ENCODE assay signal across 18 cellular contexts in genomic region chr11:69220581-69221051, GRCh38.
A peak's percentile ranks its signal among the peaks of the same experiment; 100 is the strongest.
DNase-seq lines count a peak whose midpoint lies in the region; ATAC-seq and TF ChIP-seq lines count a peak whose summit lies in the region.
"Had no signal": no experiment of that assay in that cellular context is flagged by ENCODE, and none has a peak within 500 bp of the region (broad histone marks: within the 10 kb centered on the region; RNA-seq: fewer than 3 reads in every experiment).

No MANE protein-coding gene starts in this region.

- no peaks in the 10 kb centered on the region for H3K79me2 ChIP-seq in fibroblast of lung (ENCODE audit: control insufficient read depth, insufficient read depth, low read length)

- intact Hi-C loops in posterior vena cava (cut with DNase I), result no loop called here

- H2AFZ ChIP-seq in fibroblast of lung (ENCODE audit: low read length), result no peak overlapping the region

- peaks cover 3% of the 10 kb centered on the region for H3K27me3 ChIP-seq in fibroblast of lung (ENCODE audit: control insufficient read depth, insufficient read depth, low read length)

- no peaks in the 10 kb centered on the region for H4K20me1 ChIP-seq in fibroblast of lung (ENCODE audit: control insufficient read depth, extremely low read depth, insufficient read depth, low read length)

- H3K27me3 Mint-ChIP-seq in WTC11 (ENCODE audit: low read depth), result no peaks in the 10 kb centered on the region

- no peak overlapping the region for H3K4me2 ChIP-seq in fibroblast of lung (ENCODE audit: extremely low read depth, insufficient read depth, low read length)
- H3K4me2 ChIP-seq: KMS-11 had no signal

- H3K4me1 ChIP-seq in fibroblast of lung (ENCODE audit: control insufficient read depth, extremely low read depth, insufficient read depth, low read length), result peaks cover 2% of the 10 kb centered on the region

- H3K36me3 Mint-ChIP-seq in WTC11, result no peaks in the 10 kb centered on the region
- H3K36me3 Mint-ChIP-seq: T-cell had no signal

- H3K9me3 Mint-ChIP-seq in WTC11, result no peaks in the 10 kb centered on the region
- H3K9me3 Mint-ChIP-seq: HFFc6, T-cell had no signal

- TF ChIP-seq CTCF in WTC11 (IDR thresholded peaks at IDR 0.05) (no peak), fibroblast of lung (conservative IDR thresholded peaks at IDR 0.05 in 1 of 2, IDR thresholded peaks at IDR 0.05 in 1 of 2; ENCODE audit: low read depth in 1 of 2, low read length in 2 of 2) (no peak)

- no peaks in the 10 kb centered on the region for H3K36me3 ChIP-seq in fibroblast of lung (ENCODE audit: control insufficient read depth, insufficient read depth, low read length)

- H3K9me3 ChIP-seq in fibroblast of lung (ENCODE audit: control insufficient read depth, insufficient read depth, low read depth, low read length), result no peaks in the 10 kb centered on the region

- no peak overlapping the region for H3K9ac ChIP-seq in fibroblast of lung (ENCODE audit: insufficient read depth, low read length)
- H3K9ac ChIP-seq: KMS-11 had no signal

- ATAC-seq in WTC11 (no peak), HG02610 (IDR thresholded peaks at IDR 0.05; ENCODE audit: unreplicated experiment) (no peak), HG03378 (IDR thresholded peaks at IDR 0.05; ENCODE audit: unreplicated experiment) (no peak), GM18517 (IDR thresholded peaks at IDR 0.05; ENCODE audit: unreplicated experiment) (no peak)
- ATAC-seq: T-cell had no signal

- CTCF ChIA-PET in WTC11 (lab: Charles Lee), result interaction anchor here (0.9 to 2.3 kb wide), 2 partner anchors 89 to 119 kb away, joined by 3 to 10 read pairs; no protein-coding TSS in a partner anchor

- no peaks in the 10 kb centered on the region for H3K4me1 Mint-ChIP-seq in WTC11
- H3K4me1 Mint-ChIP-seq: T-cell had no signal

- H3K4me3 ChIP-seq in fibroblast of lung (replicated peaks in 1 of 4; ENCODE audit: control extremely low read depth in 1 of 4, insufficient read depth in 1 of 4, low read depth in 3 of 4, low read length in 4 of 4), result no peak overlapping the region

- H3K27ac ChIP-seq in fibroblast of lung (ENCODE audit: insufficient read depth, low read length), result no peak overlapping the region
- H3K27ac ChIP-seq: KMS-11 had no signal

- peak; percentile 70 for DNase-seq in GM03348 (ENCODE audit: low spot score)
- DNase-seq in WTC11 (ENCODE audit: low spot score), result peak; percentile 2
- peak; percentile 22 to 57 for DNase-seq in fibroblast of lung (ENCODE audit: low read depth in 2 of 2)
- DNase-seq in posterior vena cava (ENCODE audit: low spot score), result peak; percentile 53
- DNase-seq in NCI-H1105 treated with DMSO at 0.1 percent for 48 hours (lab: John Stamatoyannopoulos, UW), result no peak
- DNase-seq: activated CD4-positive, alpha-beta T cell treated with anti-CD3 and anti-CD28 coated beads, Interleukin-2, amount 50 U/mL, for 4 hours; AML-193; HFFc6; kidney; NCI-H1048; NCI-H2081 treated with DMSO at 0.1 percent for 48 hours; NCI-H524 treated with DMSO at 0.1 percent for 48 hours; SHP77 had no signal

- POLR2A ChIA-PET in WTC11 (lab: Charles Lee), result no interaction called here

- no peak overlapping the region for H3K4me3 Mint-ChIP-seq in WTC11
- H3K4me3 Mint-ChIP-seq: HFFc6, T-cell had no signal

- H3K27ac Mint-ChIP-seq in WTC11, result no peak overlapping the region
- H3K27ac Mint-ChIP-seq: HFFc6, T-cell had no signal

TF ChIP-seq in WTC11, 78 proteins besides CTCF, POLR2A, EP300 and RAD21 (continues in another document):
- no peak for TF ChIP-seq FOXK1 (CRISPR knock-in tag; IDR thresholded peaks at IDR 0.05)
- TF ChIP-seq ATF6 (CRISPR knock-in tag; IDR thresholded peaks at IDR 0.05), result no peak
- no peak for TF ChIP-seq ZNF512 (CRISPR knock-in tag; IDR thresholded peaks at IDR 0.05; ENCODE audit: borderline replicate concordance)
- no peak for TF ChIP-seq EMX1 (CRISPR knock-in tag; IDR thresholded peaks at IDR 0.05)
- no peak for TF ChIP-seq KAT7 (CRISPR knock-in tag; IDR thresholded peaks at IDR 0.05; ENCODE audit: borderline replicate concordance)
- TF ChIP-seq MAX (CRISPR knock-in tag; IDR thresholded peaks at IDR 0.05), result no peak
- no peak for TF ChIP-seq ERG (CRISPR knock-in tag; IDR thresholded peaks at IDR 0.05)
- TF ChIP-seq NR1H2 (CRISPR knock-in tag; IDR thresholded peaks at IDR 0.05), result no peak
- no peak for TF ChIP-seq ZNF121 (CRISPR knock-in tag; IDR thresholded peaks at IDR 0.05)
- TF ChIP-seq NFATC4 (CRISPR knock-in tag; IDR thresholded peaks at IDR 0.05), result no peak
- no peak for TF ChIP-seq ZNF317 (CRISPR knock-in tag; IDR thresholded peaks at IDR 0.05; ENCODE audit: borderline replicate concordance, low read depth)
- no peak for TF ChIP-seq ZNF138 (CRISPR knock-in tag; conservative IDR thresholded peaks at IDR 0.05)
- no peak for TF ChIP-seq TEAD4 (CRISPR knock-in tag; IDR thresholded peaks at IDR 0.05)
- no peak for TF ChIP-seq ESRRA (CRISPR knock-in tag; IDR thresholded peaks at IDR 0.05; ENCODE audit: borderline replicate concordance)
- TF ChIP-seq E2F5 (CRISPR knock-in tag; IDR thresholded peaks at IDR 0.05), result no peak
- TF ChIP-seq MXD4 (CRISPR knock-in tag; IDR thresholded peaks at IDR 0.05; ENCODE audit: borderline replicate concordance), result no peak
